ENCODE assay signal across 19 cellular contexts in genomic region chr2:124796647-124797437, GRCh38.
A peak's percentile ranks its signal among the peaks of the same experiment; 100 is the strongest.
DNase-seq lines count a peak whose midpoint lies in the region; ATAC-seq and TF ChIP-seq lines count a peak whose summit lies in the region.
"Had no signal": no experiment of that assay in that cellular context is flagged by ENCODE, and none has a peak within 500 bp of the region (broad histone marks: within the 10 kb centered on the region; RNA-seq: fewer than 3 reads in every experiment).

No MANE protein-coding gene starts in this region.

- DNase-seq in Ammon's horn (ENCODE audit: low spot score): peak; percentile 8
- DNase-seq in H4 (ENCODE audit: low spot score): peak; percentile 27
- peak; percentile 25 for DNase-seq in amniotic epithelial cell (ENCODE audit: low read depth)
- DNase-seq in left colon: no peak
- no peak for DNase-seq in left ventricle myocardium inferior
- DNase-seq in dermis blood vessel endothelial cell: no peak
- no peak for DNase-seq in endodermal cell
- DNase-seq: BE2C; CD4-positive, alpha-beta T cell; CD8-positive, alpha-beta memory T cell; DMS53; DMS79 treated with DMSO at 0.1 percent for 48 hours; GM23248; HFFc6 had no signal

- 86 to 98% methylated on average over 1 to 2 of the region's 2 CpGs for WGBS in endodermal cell (ENCODE audit: insufficient coverage in 1 of 2, insufficient read length in 1 of 2), 2 experiments

- H3K9ac ChIP-seq in endodermal cell (ENCODE audit: extremely low read depth, low read length, poor library complexity, severe bottlenecking): no peak overlapping the region
- H3K9ac ChIP-seq: BLaER1 treated with 17β-estradiol and CSF1 and Interleukin-3, amounts not matched to agents 10 nM and 100 nM; GM23248 had no signal

- H3K27ac Mint-ChIP-seq in endodermal cell: no peak overlapping the region
- H3K27ac Mint-ChIP-seq: CD14-positive monocyte; CD4-positive, alpha-beta T cell; CD8-positive, alpha-beta memory T cell; HFFc6 had no signal

- H3K4me1 Mint-ChIP-seq in endodermal cell: peaks cover 7% of the 10 kb centered on the region
- H3K4me1 Mint-ChIP-seq: CD14-positive monocyte; CD8-positive, alpha-beta memory T cell had no signal

- no peak overlapping the region for H3K4me3 Mint-ChIP-seq in endodermal cell
- H3K4me3 Mint-ChIP-seq: CD14-positive monocyte; CD4-positive, alpha-beta T cell; CD8-positive, alpha-beta memory T cell; HFFc6 had no signal

- H3K27ac ChIP-seq in left ventricle myocardium inferior (replicated peaks): no peak overlapping the region
- no peak overlapping the region for H3K27ac ChIP-seq in endodermal cell (ENCODE audit: low read depth, low read length)
- H3K27ac ChIP-seq: 22Rv1; BLaER1 treated with 17β-estradiol and CSF1 and Interleukin-3, amounts not matched to agents 10 nM and 100 nM; GM23248 had no signal

- H3K9me3 ChIP-seq in left ventricle myocardium inferior (replicated peaks) (no peaks in the 10 kb centered on the region), endodermal cell (ENCODE audit: control insufficient read depth, low read length) (no peaks in the 10 kb centered on the region)
- H3K9me3 ChIP-seq: BE2C; BLaER1 treated with 17β-estradiol and CSF1 and Interleukin-3, amounts not matched to agents 10 nM and 100 nM; HAP-1 had no signal

- H3K27me3 ChIP-seq in left ventricle myocardium inferior (ENCODE audit: low read depth): peaks cover 4% of the 10 kb centered on the region
- no peaks in the 10 kb centered on the region for H3K27me3 ChIP-seq in endodermal cell (ENCODE audit: control insufficient read depth, insufficient read depth, low read length, poor library complexity, severe bottlenecking)
- H3K27me3 ChIP-seq: BE2C; BLaER1 treated with 17β-estradiol and CSF1 and Interleukin-3, amounts not matched to agents 10 nM and 100 nM had no signal

- no peaks in the 10 kb centered on the region for H3K27me3 Mint-ChIP-seq in endodermal cell (ENCODE audit: insufficient read depth)
- H3K27me3 Mint-ChIP-seq: CD4-positive, alpha-beta T cell had no signal

- H3K9me3 Mint-ChIP-seq in endodermal cell: no peaks in the 10 kb centered on the region
- H3K9me3 Mint-ChIP-seq: CD4-positive, alpha-beta T cell had no signal

- H3K36me3 Mint-ChIP-seq in endodermal cell (ENCODE audit: low read depth): no peaks in the 10 kb centered on the region
- H3K36me3 Mint-ChIP-seq: CD14-positive monocyte; CD8-positive, alpha-beta memory T cell had no signal

- intact Hi-C loops in left colon (cut with DNase I, micrococcal nuclease): no loop called here
- intact Hi-C loops in left ventricle myocardium inferior (cut with micrococcal nuclease): no loop called here

- TF ChIP-seq CTCF in left ventricle myocardium inferior (IDR thresholded peaks at IDR 0.05; ENCODE audit: borderline replicate concordance): no peak
- no peak for TF ChIP-seq CTCF in endodermal cell (conservative IDR thresholded peaks at IDR 0.05)

- no peaks in the 10 kb centered on the region for H3K4me1 ChIP-seq in left ventricle myocardium inferior
- no peaks in the 10 kb centered on the region for H3K4me1 ChIP-seq in endodermal cell (ENCODE audit: control insufficient read depth, insufficient read depth, low read length)
- H3K4me1 ChIP-seq: BE2C; BLaER1 treated with 17β-estradiol and CSF1 and Interleukin-3, amounts not matched to agents 10 nM and 100 nM; HAP-1 had no signal

- peak; percentile 93 for ATAC-seq in left colon
- no peak for ATAC-seq in HG02870 (IDR thresholded peaks at IDR 0.05; ENCODE audit: unreplicated experiment)

- H3K4me3 ChIP-seq in left ventricle myocardium inferior (no peak overlapping the region), endodermal cell (ENCODE audit: low read length) (no peak overlapping the region)
- H3K4me3 ChIP-seq: BLaER1 treated with 17β-estradiol and CSF1 and Interleukin-3, amounts not matched to agents 10 nM and 100 nM; GM23248; HAP-1 had no signal

- H3K36me3 ChIP-seq in left ventricle myocardium inferior (no peaks in the 10 kb centered on the region), endodermal cell (ENCODE audit: control insufficient read depth, insufficient read depth, low read length) (no peaks in the 10 kb centered on the region)
- H3K36me3 ChIP-seq: BE2C; BLaER1 treated with 17β-estradiol and CSF1 and Interleukin-3, amounts not matched to agents 10 nM and 100 nM; HAP-1 had no signal

Comparison
In these comparisons a context has a peak if more than half of its experiments do, and no peak if none do; other contexts are left out.
1. DNase-seq: peak in Ammon's horn (single experiment), H4 (single experiment) and amniotic epithelial cell (single experiment); none in left colon (0 of 2), left ventricle myocardium inferior (single experiment), dermis blood vessel endothelial cell (single experiment) and endodermal cell (single experiment).